1 cellular context compared by ENCODE assay signal in genomic region chr14:91202234-91202974, GRCh38.
TF ChIP-seq lines count a peak whose summit lies in the region.

No MANE protein-coding gene starts in this region.

TF ChIP-seq in WTC11, 78 proteins besides CTCF, POLR2A, EP300 and RAD21 (continued from another document):
- TF ChIP-seq, protein P1, sequence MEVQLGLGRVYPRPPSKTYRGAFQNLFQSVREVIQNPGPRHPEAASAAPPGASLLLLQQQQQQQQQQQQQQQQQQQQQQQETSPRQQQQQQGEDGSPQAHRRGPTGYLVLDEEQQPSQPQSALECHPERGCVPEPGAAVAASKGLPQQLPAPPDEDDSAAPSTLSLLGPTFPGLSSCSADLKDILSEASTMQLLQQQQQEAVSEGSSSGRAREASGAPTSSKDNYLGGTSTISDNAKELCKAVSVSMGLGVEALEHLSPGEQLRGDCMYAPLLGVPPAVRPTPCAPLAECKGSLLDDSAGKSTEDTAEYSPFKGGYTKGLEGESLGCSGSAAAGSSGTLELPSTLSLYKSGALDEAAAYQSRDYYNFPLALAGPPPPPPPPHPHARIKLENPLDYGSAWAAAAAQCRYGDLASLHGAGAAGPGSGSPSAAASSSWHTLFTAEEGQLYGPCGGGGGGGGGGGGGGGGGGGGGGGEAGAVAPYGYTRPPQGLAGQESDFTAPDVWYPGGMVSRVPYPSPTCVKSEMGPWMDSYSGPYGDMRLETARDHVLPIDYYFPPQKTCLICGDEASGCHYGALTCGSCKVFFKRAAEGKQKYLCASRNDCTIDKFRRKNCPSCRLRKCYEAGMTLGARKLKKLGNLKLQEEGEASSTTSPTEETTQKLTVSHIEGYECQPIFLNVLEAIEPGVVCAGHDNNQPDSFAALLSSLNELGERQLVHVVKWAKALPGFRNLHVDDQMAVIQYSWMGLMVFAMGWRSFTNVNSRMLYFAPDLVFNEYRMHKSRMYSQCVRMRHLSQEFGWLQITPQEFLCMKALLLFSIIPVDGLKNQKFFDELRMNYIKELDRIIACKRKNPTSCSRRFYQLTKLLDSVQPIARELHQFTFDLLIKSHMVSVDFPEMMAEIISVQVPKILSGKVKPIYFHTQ (CRISPR knock-in tag; IDR thresholded peaks at IDR 0.05) = no peak
- no peak for TF ChIP-seq ATF6 (CRISPR knock-in tag; IDR thresholded peaks at IDR 0.05)
- no peak for TF ChIP-seq MYBL2 (CRISPR knock-in tag; IDR thresholded peaks at IDR 0.05)
- TF ChIP-seq ZMAT4 (CRISPR knock-in tag; IDR thresholded peaks at IDR 0.05) = no peak
- TF ChIP-seq ESRRA (CRISPR knock-in tag; IDR thresholded peaks at IDR 0.05; ENCODE audit: borderline replicate concordance) = no peak
- TF ChIP-seq ZBTB43 (CRISPR knock-in tag; IDR thresholded peaks at IDR 0.05) = no peak
- TF ChIP-seq EMX1 (CRISPR knock-in tag; IDR thresholded peaks at IDR 0.05) = no peak
- no peak for TF ChIP-seq USF2 (CRISPR knock-in tag; IDR thresholded peaks at IDR 0.05)
- no peak for TF ChIP-seq OVOL2 (CRISPR knock-in tag; IDR thresholded peaks at IDR 0.05; ENCODE audit: borderline replicate concordance)
- TF ChIP-seq PREB (CRISPR knock-in tag; IDR thresholded peaks at IDR 0.05; ENCODE audit: borderline replicate concordance) = no peak
- no peak for TF ChIP-seq ATF1 (CRISPR knock-in tag; IDR thresholded peaks at IDR 0.05)
- no peak for TF ChIP-seq USF1 (CRISPR knock-in tag; IDR thresholded peaks at IDR 0.05)
- no peak for TF ChIP-seq JUN (CRISPR knock-in tag; IDR thresholded peaks at IDR 0.05)
- no peak for TF ChIP-seq MLX (CRISPR knock-in tag; IDR thresholded peaks at IDR 0.05)
- no peak for TF ChIP-seq FOXJ3 (CRISPR knock-in tag; IDR thresholded peaks at IDR 0.05; ENCODE audit: borderline replicate concordance)
- TF ChIP-seq GABPB1 (CRISPR knock-in tag; IDR thresholded peaks at IDR 0.05) = no peak
